In genomic region chr19:12773571-12773970, GRCh38 we compare ENCODE assay signal across 10 cellular contexts. TPM values are rescaled to one million over a fixed set of nuclear protein-coding genes. Genes with fewer than 3 reads are reported as not detected.
DNase-seq lines count a peak whose midpoint lies in the region; ATAC-seq and TF ChIP-seq lines count a peak whose summit lies in the region.
"Had no signal": no experiment of that assay in that cellular context is flagged by ENCODE, and none has a peak within 500 bp of the region (broad histone marks: within the 10 kb centered on the region; RNA-seq: fewer than 3 reads in every experiment).

No MANE protein-coding gene starts in this region.

- H3K9me2 ChIP-seq in MM.1S (replicated peaks; ENCODE audit: insufficient read depth, low read length), result no peaks in the 10 kb centered on the region

- H3K27me3 ChIP-seq in MM.1S (replicated peaks; ENCODE audit: insufficient read depth, low read length), result no peaks in the 10 kb centered on the region
- H3K27me3 ChIP-seq in mammary epithelial cell (ENCODE audit: insufficient read depth, low read length), result no peaks in the 10 kb centered on the region

- H2AFZ ChIP-seq in MM.1S (ENCODE audit: low read length) (no peak overlapping the region), mammary epithelial cell (ENCODE audit: low read depth, low read length) (no peak overlapping the region)

- no peaks in the 10 kb centered on the region for H3K36me3 ChIP-seq in MM.1S (replicated peaks; ENCODE audit: insufficient read depth, low read length)
- no peaks in the 10 kb centered on the region for H3K36me3 ChIP-seq in mammary epithelial cell (ENCODE audit: insufficient read depth, low read length)

- no peaks in the 10 kb centered on the region for H3K9me3 Mint-ChIP-seq in activated T-cell treated with anti-CD3 and anti-CD28 coated beads, Interleukin-2, amount 50 U/mL, for 4 hours
- no peaks in the 10 kb centered on the region for H3K9me3 Mint-ChIP-seq in activated T-cell treated with anti-CD3 and anti-CD28 coated beads, Interleukin-2, amount 50 U/mL, for 24 hours
- no peaks in the 10 kb centered on the region for H3K9me3 Mint-ChIP-seq in osteocyte (ENCODE audit: unreplicated experiment)

- H3F3A ChIP-seq in MM.1S (ENCODE audit: insufficient read depth, low read length), result peaks cover 6% of the 10 kb centered on the region; the same call in 1 of the 2 replicates

- H3K4me1 ChIP-seq in MM.1S (ENCODE audit: low read length), result peaks cover 23% of the 10 kb centered on the region
- peaks cover 30% of the 10 kb centered on the region for H3K4me1 ChIP-seq in mammary epithelial cell (ENCODE audit: insufficient read depth, low read length)

- no peaks in the 10 kb centered on the region for H3K36me3 Mint-ChIP-seq in activated T-cell treated with anti-CD3 and anti-CD28 coated beads, Interleukin-2, amount 50 U/mL, for 4 hours (ENCODE audit: insufficient read depth)
- no peaks in the 10 kb centered on the region for H3K36me3 Mint-ChIP-seq in activated T-cell treated with anti-CD3 and anti-CD28 coated beads, Interleukin-2, amount 50 U/mL, for 24 hours (ENCODE audit: low read depth)
- no peaks in the 10 kb centered on the region for H3K36me3 Mint-ChIP-seq in osteocyte (ENCODE audit: unreplicated experiment)

- H3K79me2 ChIP-seq in MM.1S (ENCODE audit: low read length), result no peaks in the 10 kb centered on the region
- H3K79me2 ChIP-seq in mammary epithelial cell (ENCODE audit: insufficient read depth, low read length), result peaks cover 17% of the 10 kb centered on the region

- peak overlapping the region; percentile 48 for H3K4me3 Mint-ChIP-seq in activated T-cell treated with anti-CD3 and anti-CD28 coated beads, Interleukin-2, amount 50 U/mL, for 4 hours
- H3K4me3 Mint-ChIP-seq in activated T-cell treated with anti-CD3 and anti-CD28 coated beads, Interleukin-2, amount 50 U/mL, for 24 hours, result no peak overlapping the region
- H3K4me3 Mint-ChIP-seq in osteocyte (ENCODE audit: unreplicated experiment), result peak overlapping the region; percentile 2

- intact Hi-C loops in mammary epithelial cell (cut with micrococcal nuclease), result no loop called here

- H3K4me3 ChIP-seq in MM.1S (ENCODE audit: low read length) (no peak overlapping the region), mammary epithelial cell (replicated peaks in 1 of 3; ENCODE audit: insufficient read depth in 1 of 3, low read depth in 2 of 3, low read length in 3 of 3) (no peak overlapping the region)

- 79% methylated on average over 2 of the region's 2 CpGs for WGBS in mammary epithelial cell (ENCODE audit: low coverage, missing lambda C conversion rate)

- peaks cover 16% of the 10 kb centered on the region for H3K4me1 Mint-ChIP-seq in activated T-cell treated with anti-CD3 and anti-CD28 coated beads, Interleukin-2, amount 50 U/mL, for 4 hours (ENCODE audit: low read depth)
- H3K4me1 Mint-ChIP-seq in activated T-cell treated with anti-CD3 and anti-CD28 coated beads, Interleukin-2, amount 50 U/mL, for 24 hours (ENCODE audit: low read depth), result peaks cover 34% of the 10 kb centered on the region
- H3K4me1 Mint-ChIP-seq in osteocyte (ENCODE audit: unreplicated experiment), result peaks cover 17% of the 10 kb centered on the region

- H3K27ac Mint-ChIP-seq in activated T-cell treated with anti-CD3 and anti-CD28 coated beads, Interleukin-2, amount 50 U/mL, for 24 hours, result no peak overlapping the region
- no peak overlapping the region for H3K27ac Mint-ChIP-seq in osteocyte (ENCODE audit: unreplicated experiment)

- H3K9ac ChIP-seq in MM.1S (ENCODE audit: low read length), result no peak overlapping the region
- no peak overlapping the region for H3K9ac ChIP-seq in mammary epithelial cell (ENCODE audit: insufficient read depth, low read length)

- H3K9me3 ChIP-seq in MM.1S (replicated peaks; ENCODE audit: insufficient read depth, low read length) (no peaks in the 10 kb centered on the region), mammary epithelial cell (replicated peaks; ENCODE audit: insufficient read depth, low read length) (no peaks in the 10 kb centered on the region)

- in situ Hi-C loops in mammary epithelial cell (cut with MboI; ENCODE audit: low sequenced_read_pairs in 2 of 2), result no loop called here

- DNase-seq in activated T-cell treated with anti-CD3 and anti-CD28 coated beads, Interleukin-2, amount 50 U/mL, for 4 hours, result no peak
- DNase-seq in activated T-cell treated with anti-CD3 and anti-CD28 coated beads, Interleukin-2, amount 50 U/mL, for 24 hours, result no peak
- peak; percentile 32 for DNase-seq in MM.1S
- peak; percentile 21 for DNase-seq in mammary epithelial cell
- no peak for DNase-seq in osteocyte (ENCODE audit: extremely low spot score, unreplicated experiment)
- DNase-seq in NK-92 treated with Interleukin-12 subunit alpha and Interleukin-12 subunit beta, amount 100 ng/mL, for 24 hours (lab: John Stamatoyannopoulos, UW), result no peak
- no peak for DNase-seq in putamen (ENCODE audit: low spot score)
- DNase-seq: activated T-cell treated with anti-CD3 and anti-CD28 coated beads for 4 hours, NCI-H2029 treated with DMSO at 0.1 percent for 48 hours had no signal

- ATAC-seq in activated T-cell treated with anti-CD3 and anti-CD28 coated beads, Interleukin-2, amount 50 U/mL, for 4 hours, result no peak
- no peak for ATAC-seq in GM21786 (IDR thresholded peaks at IDR 0.05; ENCODE audit: unreplicated experiment)

- H3K27me3 Mint-ChIP-seq in activated T-cell treated with anti-CD3 and anti-CD28 coated beads, Interleukin-2, amount 50 U/mL, for 4 hours (ENCODE audit: low read depth), result no peaks in the 10 kb centered on the region
- no peaks in the 10 kb centered on the region for H3K27me3 Mint-ChIP-seq in activated T-cell treated with anti-CD3 and anti-CD28 coated beads, Interleukin-2, amount 50 U/mL, for 24 hours
- no peaks in the 10 kb centered on the region for H3K27me3 Mint-ChIP-seq in osteocyte (ENCODE audit: unreplicated experiment)

- H3K27ac ChIP-seq in MM.1S (ENCODE audit: low read length), result no peak overlapping the region
- H3K27ac ChIP-seq in mammary epithelial cell (ENCODE audit: insufficient read depth, low read depth, low read length), result no peak overlapping the region

- H4K20me1 ChIP-seq in MM.1S (ENCODE audit: insufficient read depth, low read length) (no peaks in the 10 kb centered on the region), mammary epithelial cell (ENCODE audit: insufficient read depth, low read length) (no peaks in the 10 kb centered on the region)

- no peak overlapping the region for H3K4me2 ChIP-seq in MM.1S (ENCODE audit: low read depth, low read length)
- no peak overlapping the region for H3K4me2 ChIP-seq in mammary epithelial cell (ENCODE audit: insufficient read depth, low read depth, low read length)

- dilution Hi-C loops in mammary epithelial cell (cut with HindIII; ENCODE audit: low sequenced_read_pairs), result no loop called here

- CTCF ChIA-PET in mammary epithelial cell (lab: Charles Lee; ENCODE audit: low non-redundant PET), result interaction anchor here (0.9 kb wide), 1 partner anchor 22 kb away, joined by 4 read pairs; no protein-coding TSS in a partner anchor

- BruUV-seq in mammary epithelial cell (replicated peaks; lab: Mats Ljungman, UMichigan), result no TSS peak

- TF ChIP-seq CTCF in MM.1S (IDR thresholded peaks at IDR 0.05; ENCODE audit: low read length) (peak; percentile 38), mammary epithelial cell (conservative IDR thresholded peaks at IDR 0.05 in 1 of 2, IDR thresholded peaks at IDR 0.05 in 1 of 2; ENCODE audit: extremely low read depth in 1 of 2, insufficient read depth in 1 of 2, low read depth in 1 of 2, low read length in 2 of 2) (peak; percentile 17 to 49), osteocyte (IDR thresholded peaks at IDR 0.05) (peak; percentile 34)

RNA-seq across cellular contexts. Expression of gene HOOK2, which starts 1.8 kb away (rescaled TPM):
- total RNA-seq in activated T-cell treated with anti-CD3 and anti-CD28 coated beads, Interleukin-2, amount 50 U/mL, for 4 hours, result 1 to 10 TPM; 5.9 to 8.4 (median 6.0) TPM
- 10 to 100 TPM; 32.3 to 63.6 TPM for total RNA-seq in mammary epithelial cell
- 21.3 TPM for polyA plus RNA-seq in mammary epithelial cell
- polyA minus RNA-seq in mammary epithelial cell, result 5.7 TPM
- 24.6 and 26.8 TPM in 2 replicates for total RNA-seq in osteocyte

RNA-seq across cellular contexts. Expression of gene JUNB, which starts 17.7 kb away (rescaled TPM):
- total RNA-seq in activated T-cell treated with anti-CD3 and anti-CD28 coated beads, Interleukin-2, amount 50 U/mL, for 4 hours, result 100 to 1,000 TPM; 261 to 295 (median 287) TPM
- total RNA-seq in mammary epithelial cell (100 to 1,000 TPM; 135 to 173 TPM), osteocyte (141 and 158 TPM in 2 replicates)
- polyA plus RNA-seq in mammary epithelial cell, result 83.3 TPM
- polyA minus RNA-seq in mammary epithelial cell, result 12.6 TPM

RNA-seq across cellular contexts. Expression of gene BEST2, which starts 22.0 kb away (rescaled TPM):
- not detected for total RNA-seq in activated T-cell treated with anti-CD3 and anti-CD28 coated beads, Interleukin-2, amount 50 U/mL, for 4 hours
- total RNA-seq in mammary epithelial cell (under 1 TPM in 1 of 2 donors, not detected in 1; 0.50 TPM), osteocyte (not detected in 2 replicates)
- polyA plus RNA-seq in mammary epithelial cell, result 0.12 TPM
- 1.5 TPM for polyA minus RNA-seq in mammary epithelial cell

RNA-seq across cellular contexts. Expression of gene PRDX2, which starts 28.0 kb away (rescaled TPM):
- 100 to 1,000 TPM; 185 to 224 (median 211) TPM for total RNA-seq in activated T-cell treated with anti-CD3 and anti-CD28 coated beads, Interleukin-2, amount 50 U/mL, for 4 hours
- total RNA-seq in mammary epithelial cell (100 to 1,000 TPM; 169 to 202 TPM), osteocyte (235 TPM in 2 replicates)
- polyA plus RNA-seq in mammary epithelial cell, result 377 TPM
- 324 TPM for polyA minus RNA-seq in mammary epithelial cell

RNA-seq across cellular contexts. Expression of gene THSD8, which starts 28.3 kb away (rescaled TPM):
- total RNA-seq in activated T-cell treated with anti-CD3 and anti-CD28 coated beads, Interleukin-2, amount 50 U/mL, for 4 hours, result 10 to 100 TPM; 10.3 to 18.8 (median 12.6) TPM
- 10 to 100 TPM in 1 of 2 donors, not detected in 1; 19.8 TPM for total RNA-seq in mammary epithelial cell
- polyA plus RNA-seq in mammary epithelial cell, result not detected
- polyA minus RNA-seq in mammary epithelial cell, result 24.4 TPM
- total RNA-seq in osteocyte, result 8.2 and 8.4 TPM in 2 replicates

Comparison
In these comparisons a context has a peak if more than half of its experiments do, and no peak if none do; other contexts are left out.
1. DNase-seq: peak in MM.1S (single experiment) and mammary epithelial cell (single experiment); none in activated T-cell treated with anti-CD3 and anti-CD28 coated beads, Interleukin-2, amount 50 U/mL, for 4 hours (single experiment), activated T-cell treated with anti-CD3 and anti-CD28 coated beads, Interleukin-2, amount 50 U/mL, for 24 hours (single experiment), osteocyte (single experiment), NK-92 treated with Interleukin-12 subunit alpha and Interleukin-12 subunit beta, amount 100 ng/mL, for 24 hours (single experiment) and putamen (single experiment).
2. Peak in every context shown above with its lines, with median percentiles within 50 percentile points of each other: CTCF ChIP-seq.